ENCODE assay signal across 9 cellular contexts in genomic region chr10:43396061-43396927, GRCh38. TPM values are rescaled to one million over a fixed set of nuclear protein-coding genes. Genes with fewer than 3 reads are reported as not detected.
DNase-seq lines count a peak whose midpoint lies in the region; ATAC-seq and TF ChIP-seq lines count a peak whose summit lies in the region.
"Had no signal": no experiment of that assay in that cellular context is flagged by ENCODE, and none has a peak within 500 bp of the region (broad histone marks: within the 10 kb centered on the region; RNA-seq: fewer than 3 reads in every experiment).

No MANE protein-coding gene starts in this region.

- no peaks in the 10 kb centered on the region for H3K9me2 ChIP-seq in neural cell (ENCODE audit: insufficient read depth, low read length)

- CTCF ChIA-PET in CD4-positive, alpha-beta memory T cell (lab: Charles Lee; ENCODE audit: partially characterized antibody), result interaction anchor here (0.7 to 1.4 kb wide), 8 partner anchors 11 to 130 kb away, joined by 3 to 7 read pairs (median 4); no protein-coding TSS in a partner anchor

- H3K27me3 ChIP-seq in CD4-positive, alpha-beta memory T cell (ENCODE audit: insufficient read depth, low read length), result no peaks in the 10 kb centered on the region
- H3K27me3 ChIP-seq in Peyer's patch (no peaks in the 10 kb centered on the region), foreskin keratinocyte (no peaks in the 10 kb centered on the region), neural cell (ENCODE audit: insufficient read depth, low read depth, low read length) (no peaks in the 10 kb centered on the region)

- H3K9me3 Mint-ChIP-seq in CD4-positive, alpha-beta memory T cell, result no peaks in the 10 kb centered on the region

- H3K36me3 Mint-ChIP-seq in CD4-positive, alpha-beta memory T cell, result peaks cover 38 to 60% of the 10 kb centered on the region in 2 donors

- POLR2A ChIA-PET in CD4-positive, alpha-beta memory T cell (lab: Charles Lee; ENCODE audit: partially characterized antibody), result interaction anchor here (0.6 to 13.4 kb wide), 18 partner anchors 12 to 258 kb away, joined by 3 to 250 read pairs (median 7); partner anchors contain the start of genes CSGALNACT2, HNRNPF and ZNF487

- peaks cover 32% of the 10 kb centered on the region for H3K36me3 ChIP-seq in CD4-positive, alpha-beta memory T cell (ENCODE audit: insufficient read depth, low read length)
- H3K36me3 ChIP-seq in Peyer's patch (peaks cover 0 to 31% (median 0%) of the 10 kb centered on the region in 3 donors), neural cell (ENCODE audit: insufficient read depth, low read length) (no peaks in the 10 kb centered on the region)

- no peaks in the 10 kb centered on the region for H3K27me3 Mint-ChIP-seq in CD4-positive, alpha-beta memory T cell

- intact Hi-C loops in CD4-positive, alpha-beta memory T cell (cut with micrococcal nuclease), result loop anchor here (1.0 to 2.0 kb wide), 4 partner anchors 10 to 41 kb away; partner anchors contain the start of gene ZNF487

- TF ChIP-seq POLR2A in Peyer's patch (IDR thresholded peaks at IDR 0.05), result peak; percentile 70 to 82

- TF ChIP-seq RAD21 in neural cell (conservative IDR thresholded peaks at IDR 0.05), result no peak

- H3K27ac ChIP-seq in CD4-positive, alpha-beta memory T cell (ENCODE audit: low read depth, low read length), result peak overlapping the region; percentile 100
- H3K27ac ChIP-seq in Peyer's patch (peak overlapping the region; percentile 98 to 100 (median 100)), foreskin keratinocyte (peak overlapping the region; percentile 77), neural cell (ENCODE audit: low read length) (peak overlapping the region; percentile 59), temporal lobe (ENCODE audit: low read depth, low read length) (peak overlapping the region; percentile 84)

- peak overlapping the region; percentile 88 to 95 (median 93) for H3K4me3 Mint-ChIP-seq in CD4-positive, alpha-beta memory T cell

- DNase-seq in CD4-positive, alpha-beta memory T cell, result peak; percentile 65 to 85 (median 70)
- DNase-seq in Peyer's patch (peak; percentile 69 to 90 (median 89)), foreskin keratinocyte (peak in 1 of 2 donors; percentile 54)
- DNase-seq in activated gamma-delta T cell treated with anti-CD3 and anti-CD28 coated beads, Interleukin-2, amount 50 U/mL, for 16 hours (ENCODE audit: low read depth), result peak; percentile 37

- no peaks in the 10 kb centered on the region for H4K20me1 ChIP-seq in neural cell (ENCODE audit: insufficient read depth)

- H3F3A ChIP-seq in neural cell (ENCODE audit: insufficient read depth, low read length, poor library complexity, severe bottlenecking), result no peaks in the 10 kb centered on the region

- H3K4me2 ChIP-seq in neural cell (ENCODE audit: low read length), result no peak overlapping the region

- peaks cover 81% of the 10 kb centered on the region for H3K4me1 ChIP-seq in CD4-positive, alpha-beta memory T cell (ENCODE audit: insufficient read depth, low read length)
- H3K4me1 ChIP-seq in Peyer's patch, result peaks cover 0 to 60% (median 21%) of the 10 kb centered on the region in 4 donors
- peaks cover 7% of the 10 kb centered on the region for H3K4me1 ChIP-seq in foreskin keratinocyte

- no peak for TF ChIP-seq EP300 in neural cell (conservative IDR thresholded peaks at IDR 0.05; ENCODE audit: poor library complexity, severe bottlenecking)

- peak overlapping the region; percentile 4 for H2AFZ ChIP-seq in neural cell (ENCODE audit: low read depth, low read length)

- ATAC-seq in GM19468 (IDR thresholded peaks at IDR 0.05; ENCODE audit: extremely low read depth, unreplicated experiment) (peak; percentile 9), HG03565 (IDR thresholded peaks at IDR 0.05; ENCODE audit: unreplicated experiment) (peak; percentile 17), foreskin keratinocyte (peak; percentile 69)

- peak overlapping the region; percentile 60 for H3K9ac ChIP-seq in neural cell (ENCODE audit: low read length)

- TF ChIP-seq CTCF in Peyer's patch (IDR thresholded peaks at IDR 0.05) (peak in 1 of 6 experiments; percentile 1), foreskin keratinocyte (conservative IDR thresholded peaks at IDR 0.05) (no peak), neural cell (IDR thresholded peaks at IDR 0.05; ENCODE audit: poor library complexity, severe bottlenecking) (no peak)

- H3K27ac Mint-ChIP-seq in CD4-positive, alpha-beta memory T cell, result peak overlapping the region; percentile 93 to 98 (median 95)

- H3K9me3 ChIP-seq in CD4-positive, alpha-beta memory T cell (ENCODE audit: control insufficient read depth in 1 of 2, low read length in 2 of 2), result no peaks in the 10 kb centered on the region
- H3K9me3 ChIP-seq in Peyer's patch (no peaks in the 10 kb centered on the region), neural cell (ENCODE audit: low read length) (no peaks in the 10 kb centered on the region)

- H3K79me2 ChIP-seq in neural cell (replicated peaks; ENCODE audit: insufficient read depth, low read length), result peaks cover 38% of the 10 kb centered on the region

- peak overlapping the region; percentile 63 to 70 for H3K4me3 ChIP-seq in CD4-positive, alpha-beta memory T cell (ENCODE audit: low read length in 2 of 2)
- H3K4me3 ChIP-seq in Peyer's patch (peak overlapping the region; percentile 87 to 93 (median 92)), neural cell (ENCODE audit: low read length) (peak overlapping the region; percentile 68)

- H3K4me1 Mint-ChIP-seq in CD4-positive, alpha-beta memory T cell, result peaks cover 60 to 94% (median 72%) of the 10 kb centered on the region in 4 donors

TF ChIP-seq in neural cell, 6 proteins besides CTCF, POLR2A, EP300 and RAD21:
- TF ChIP-seq MXI1 (conservative IDR thresholded peaks at IDR 0.05; ENCODE audit: poor library complexity, severe bottlenecking) (no peak), POLR2AphosphoS5 (IDR thresholded peaks at IDR 0.05) (no peak), EZH2 (IDR thresholded peaks at IDR 0.05; ENCODE audit: borderline replicate concordance, insufficient read depth, low read length, poor library complexity, severe bottlenecking) (no peak), TAF1 (IDR thresholded peaks at IDR 0.05; ENCODE audit: low read depth) (no peak), SMC3 (conservative IDR thresholded peaks at IDR 0.05; ENCODE audit: poor library complexity) (no peak), REST (IDR thresholded peaks at IDR 0.05; ENCODE audit: borderline replicate concordance) (no peak)

RNA-seq across cellular contexts. Expression of gene HNRNPF, which starts 12.7 kb away (rescaled TPM):
- 100 to 1,000 TPM; 204 to 206 TPM for total RNA-seq in CD4-positive, alpha-beta memory T cell
- 100 to 1,000 TPM; 242 to 296 TPM for polyA plus RNA-seq in CD4-positive, alpha-beta memory T cell
- total RNA-seq in Peyer's patch (100 to 1,000 TPM; 145 to 177 (median 160) TPM), foreskin keratinocyte (267 and 292 TPM in 2 replicates), temporal lobe (63.4 TPM)
- polyA plus RNA-seq in foreskin keratinocyte (155 and 182 TPM in 2 replicates), neural cell (65.0 and 65.8 TPM in 2 replicates)
- polyA minus RNA-seq in neural cell, result 73.0 and 77.0 TPM in 2 replicates

RNA-seq across cellular contexts. Expression of gene FXYD4, which starts 24.9 kb away (rescaled TPM):
- total RNA-seq in CD4-positive, alpha-beta memory T cell, result not detected
- polyA plus RNA-seq in CD4-positive, alpha-beta memory T cell, result not detected
- not detected for total RNA-seq in Peyer's patch
- not detected in 2 replicates for total RNA-seq in foreskin keratinocyte
- not detected in 2 replicates for polyA plus RNA-seq in foreskin keratinocyte
- polyA plus RNA-seq in neural cell, result not detected in 2 replicates
- polyA minus RNA-seq in neural cell, result not detected in 2 replicates
- not detected for total RNA-seq in temporal lobe
- total RNA-seq: T-helper 1 cell treated with Interleukin-12 subunit alpha and Interleukin-12 subunit beta and Interleukin-4 antibody, amounts not matched to agents 30 ng/mL and 1 ng/mL, for 36 hours had no signal

RNA-seq across cellular contexts. Expression of gene ZNF487, which starts 40.6 kb away (rescaled TPM):
- total RNA-seq in CD4-positive, alpha-beta memory T cell, result 1 to 10 TPM; 3.1 to 5.6 TPM
- 1 to 10 TPM; 4.8 to 7.7 TPM for polyA plus RNA-seq in CD4-positive, alpha-beta memory T cell
- total RNA-seq in Peyer's patch (10 to 100 TPM; 21.5 to 51.7 (median 26.9) TPM), foreskin keratinocyte (2.7 and 3.0 TPM in 2 replicates), temporal lobe (12.5 TPM)
- polyA plus RNA-seq in foreskin keratinocyte (1.5 and 2.3 TPM in 2 replicates), neural cell (6.2 and 11.8 TPM in 2 replicates)
- 20.2 and 23.5 TPM in 2 replicates for polyA minus RNA-seq in neural cell

Comparison
In these comparisons a context has a peak if more than half of its experiments do, and no peak if none do; other contexts are left out.
1. ATAC-seq: peak in every context shown above with its lines; median percentile 69 in foreskin keratinocyte; 17 in HG03565; 9 in GM19468.